ENCODE assay signal across 11 cellular contexts in the genomic region with DNA sequence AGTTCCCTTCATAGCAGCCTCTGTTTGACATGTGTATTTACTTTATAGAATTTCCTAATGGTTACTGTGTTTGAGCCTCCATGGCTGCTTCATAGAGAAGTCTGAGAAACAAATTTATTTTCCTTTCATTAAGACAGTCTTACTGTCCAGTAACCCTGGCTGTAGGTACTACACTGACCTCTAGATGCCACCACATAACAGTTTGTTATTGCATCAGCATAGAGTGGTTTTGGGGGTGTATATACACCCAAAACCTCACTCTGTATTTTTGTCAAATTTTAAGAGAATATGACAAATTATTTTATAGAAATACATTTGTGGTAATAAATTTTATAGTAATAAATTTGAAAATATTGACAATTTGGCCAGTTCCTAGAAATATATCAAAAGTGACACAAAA. TPM values are rescaled to one million over a fixed set of nuclear protein-coding genes. Genes with fewer than 3 reads are reported as not detected.
DNase-seq lines count a peak whose midpoint lies in the region; ATAC-seq, FAIRE-seq and TF ChIP-seq lines count a peak whose summit lies in the region.
"Had no signal": no experiment of that assay in that cellular context is flagged by ENCODE, and none has a peak within 500 bp of the region (broad histone marks: within the 10 kb centered on the region; RNA-seq: fewer than 3 reads in every experiment).

No MANE protein-coding gene starts in this region.

- H2AFZ ChIP-seq in neural progenitor cell (replicated peaks), result no peak overlapping the region

- no peaks in the 10 kb centered on the region for H3K36me3 ChIP-seq in neural progenitor cell

- no peak overlapping the region for H3K4me3 Mint-ChIP-seq in neural progenitor cell
- no peak overlapping the region for H3K4me3 Mint-ChIP-seq in activated T-cell treated with anti-CD3 and anti-CD28 coated beads, Interleukin-2, amount 50 U/mL, for 4 hours

- no peaks in the 10 kb centered on the region for H3K27me3 Mint-ChIP-seq in neural progenitor cell (ENCODE audit: insufficient read depth, low read depth)
- no peaks in the 10 kb centered on the region for H3K27me3 Mint-ChIP-seq in activated T-cell treated with anti-CD3 and anti-CD28 coated beads, Interleukin-2, amount 50 U/mL, for 4 hours (ENCODE audit: low read depth)

- no peaks in the 10 kb centered on the region for H3K4me1 Mint-ChIP-seq in neural progenitor cell
- no peaks in the 10 kb centered on the region for H3K4me1 Mint-ChIP-seq in activated T-cell treated with anti-CD3 and anti-CD28 coated beads, Interleukin-2, amount 50 U/mL, for 4 hours (ENCODE audit: low read depth)

- peak; percentile 7 for DNase-seq in MV-4-11 (lab: John Stamatoyannopoulos, UW)
- peak; percentile 35 to 45 for DNase-seq in cardiac fibroblast (ENCODE audit: low read depth in 2 of 2)
- no peak for DNase-seq in neural progenitor cell (ENCODE audit: low spot score)
- DNase-seq in activated T-cell treated with anti-CD3 and anti-CD28 coated beads, Interleukin-2, amount 50 U/mL, for 4 hours, result no peak
- no peak for DNase-seq in stimulated activated CD4-positive, alpha-beta T cell treated with anti-CD3 and anti-CD28 coated beads, Interleukin-12 subunit alpha, Interleukin-12 subunit beta, amount 100 ng/mL, for 4 hours
- DNase-seq in NCI-H69 (lab: John Stamatoyannopoulos, UW), result no peak
- DNase-seq: esophagus squamous epithelium, NCI-H526 treated with DMSO at 0.1 percent for 48 hours had no signal

- no peak for ATAC-seq in activated T-cell treated with anti-CD3 and anti-CD28 coated beads, Interleukin-2, amount 50 U/mL, for 4 hours
- ATAC-seq: left lobe of liver had no signal

- no peaks in the 10 kb centered on the region for H4K20me1 ChIP-seq in neural progenitor cell (ENCODE audit: low read depth)

- peak; percentile 59 for FAIRE-seq in G401.6 (lab: Jason Lieb, UNC)
- FAIRE-seq: astrocyte had no signal

- no peak overlapping the region for H3K27ac Mint-ChIP-seq in neural progenitor cell

- peak; percentile 34 for TF ChIP-seq CTCF in cardiac fibroblast (IDR thresholded peaks at IDR 0.05; ENCODE audit: low read depth, low read length)
- peak; percentile 18 for TF ChIP-seq CTCF in neural progenitor cell (IDR thresholded peaks at IDR 0.05)

- no peak overlapping the region for H3K27ac ChIP-seq in neural progenitor cell
- H3K27ac ChIP-seq: esophagus squamous epithelium had no signal

- no peaks in the 10 kb centered on the region for H3K4me1 ChIP-seq in neural progenitor cell
- H3K4me1 ChIP-seq: esophagus squamous epithelium had no signal

- no peaks in the 10 kb centered on the region for H3K27me3 ChIP-seq in neural progenitor cell
- H3K27me3 ChIP-seq: esophagus squamous epithelium had no signal

- peaks cover 8% of the 10 kb centered on the region for H3K9me3 Mint-ChIP-seq in neural progenitor cell
- H3K9me3 Mint-ChIP-seq in activated T-cell treated with anti-CD3 and anti-CD28 coated beads, Interleukin-2, amount 50 U/mL, for 4 hours, result peaks cover 8% of the 10 kb centered on the region

- no peak overlapping the region for H3K4me2 ChIP-seq in neural progenitor cell

- H3F3A ChIP-seq in neural progenitor cell (ENCODE audit: low read depth), result no peaks in the 10 kb centered on the region

- no peak overlapping the region for H3K4me3 ChIP-seq in cardiac fibroblast (replicated peaks in 1 of 2; ENCODE audit: low read depth in 2 of 2, low read length in 2 of 2)
- no peak overlapping the region for H3K4me3 ChIP-seq in neural progenitor cell
- H3K4me3 ChIP-seq: esophagus squamous epithelium had no signal

- H3K9me3 ChIP-seq in neural progenitor cell (ENCODE audit: low read depth), result no peaks in the 10 kb centered on the region

- no peaks in the 10 kb centered on the region for H3K79me2 ChIP-seq in neural progenitor cell (ENCODE audit: low read depth)

- no peak overlapping the region for H3K9ac ChIP-seq in neural progenitor cell

- peaks cover 11% of the 10 kb centered on the region for H3K36me3 Mint-ChIP-seq in neural progenitor cell
- peaks cover 11% of the 10 kb centered on the region for H3K36me3 Mint-ChIP-seq in activated T-cell treated with anti-CD3 and anti-CD28 coated beads, Interleukin-2, amount 50 U/mL, for 4 hours (ENCODE audit: insufficient read depth)

RNA-seq across cellular contexts. Expression of gene OBSCN, which starts 57.3 kb away (rescaled TPM):
- 5.1 and 14.9 TPM in 2 replicates for total RNA-seq in neural progenitor cell (ENCODE audit: low replicate concordance)
- 1 to 10 TPM; 6.3 to 9.3 (median 7.5) TPM for total RNA-seq in activated T-cell treated with anti-CD3 and anti-CD28 coated beads, Interleukin-2, amount 50 U/mL, for 4 hours

Comparison
In these comparisons a context has a peak if more than half of its experiments do, and no peak if none do; other contexts are left out.
1. DNase-seq: peak in MV-4-11 (single experiment) and cardiac fibroblast (2 of 2); none in neural progenitor cell (single experiment), activated T-cell treated with anti-CD3 and anti-CD28 coated beads, Interleukin-2, amount 50 U/mL, for 4 hours (single experiment), stimulated activated CD4-positive, alpha-beta T cell treated with anti-CD3 and anti-CD28 coated beads, Interleukin-12 subunit alpha, Interleukin-12 subunit beta, amount 100 ng/mL, for 4 hours (single experiment) and NCI-H69 (single experiment).